In genomic region chr14:61150851-61151250, GRCh38 we compare ENCODE assay signal across 19 cellular contexts.
"Had no signal": no experiment of that assay in that cellular context is flagged by ENCODE, and none has a peak within 500 bp of the region (broad histone marks: within the 10 kb centered on the region; RNA-seq: fewer than 3 reads in every experiment).

No MANE protein-coding gene starts in this region.

- H3K4me1 ChIP-seq: right lobe of liver had no signal

- H3K4me3 ChIP-seq: mucosa of descending colon, right lobe of liver had no signal

- H3K27me3 ChIP-seq: right lobe of liver had no signal

- H3K27me3 Mint-ChIP-seq: progenitor cell of endocrine pancreas, type B pancreatic cell had no signal

- H3K36me3 ChIP-seq: right lobe of liver, WERI-Rb-1 had no signal

- H3K27ac Mint-ChIP-seq: activated CD8-positive, alpha-beta T cell treated with anti-CD3 and anti-CD28 coated beads, Interleukin-2, amount 10 ng/mL, durations not matched to agents 7 days and 5 days; activated naive CD8-positive, alpha-beta T cell treated with anti-CD3 and anti-CD28 coated beads, Interleukin-2, amount 10 ng/mL, durations not matched to agents 7 days and 5 days; naive thymus-derived CD8-positive, alpha-beta T cell; progenitor cell of endocrine pancreas; type B pancreatic cell had no signal

- H3K4me3 Mint-ChIP-seq: activated CD8-positive, alpha-beta T cell treated with anti-CD3 and anti-CD28 coated beads, Interleukin-2, amount 10 ng/mL, durations not matched to agents 7 days and 5 days; activated naive CD8-positive, alpha-beta T cell treated with anti-CD3 and anti-CD28 coated beads, Interleukin-2, amount 10 ng/mL, durations not matched to agents 7 days and 5 days; naive thymus-derived CD8-positive, alpha-beta T cell; type B pancreatic cell had no signal

- ATAC-seq: activated CD8-positive, alpha-beta T cell treated with anti-CD3 and anti-CD28 coated beads, Interleukin-2, amount 10 ng/mL, durations not matched to agents 7 days and 5 days; mucosa of descending colon; naive thymus-derived CD8-positive, alpha-beta T cell; right lobe of liver had no signal

- H3K27ac ChIP-seq: right lobe of liver, WERI-Rb-1 had no signal

- H3K9me3 ChIP-seq: mucosa of descending colon, right lobe of liver had no signal

- H3K36me3 Mint-ChIP-seq: activated naive CD8-positive, alpha-beta T cell treated with anti-CD3 and anti-CD28 coated beads, Interleukin-2, amount 10 ng/mL, durations not matched to agents 7 days and 5 days; naive thymus-derived CD8-positive, alpha-beta T cell; type B pancreatic cell had no signal

- H3K9me3 Mint-ChIP-seq: type B pancreatic cell had no signal

- DNase-seq: activated CD4-positive, alpha-beta T cell treated with anti-CD3 and anti-CD28 coated beads for 4 hours; activated CD8-positive, alpha-beta memory T cell treated with anti-CD3 and anti-CD28 coated beads, Interleukin-2, amount 50 U/mL, for 48 hours; activated CD8-positive, alpha-beta T cell treated with anti-CD3 and anti-CD28 coated beads, Interleukin-2, amount 10 ng/mL, durations not matched to agents 7 days and 5 days; activated naive CD8-positive, alpha-beta T cell treated with anti-CD3 and anti-CD28 coated beads, Interleukin-2, amount 10 ng/mL, durations not matched to agents 7 days and 5 days; aorta; central memory CD4-positive, alpha-beta T cell; effector memory CD4-positive, alpha-beta T cell; head of caudate nucleus; mammary epithelial cell; mucosa of descending colon; naive thymus-derived CD8-positive, alpha-beta T cell; right lobe of liver; stimulated activated CD4-positive, alpha-beta T cell treated with anti-CD3 and anti-CD28 coated beads, Interleukin-12 subunit alpha, Interleukin-12 subunit beta, amount 100 ng/mL, for 4 hours; stimulated activated naive CD4-positive, alpha-beta T cell; substantia nigra; T1000; WERI-Rb-1 had no signal
